ENCODE assay signal across 16 cellular contexts in genomic region chr3:177705976-177706866, GRCh38.
A peak's percentile ranks its signal among the peaks of the same experiment; 100 is the strongest.
DNase-seq lines count a peak whose midpoint lies in the region; ATAC-seq and TF ChIP-seq lines count a peak whose summit lies in the region.
"Had no signal": no experiment of that assay in that cellular context is flagged by ENCODE, and none has a peak within 500 bp of the region (broad histone marks: within the 10 kb centered on the region; RNA-seq: fewer than 3 reads in every experiment).

No MANE protein-coding gene starts in this region.

- TF ChIP-seq POLR2A in esophagus squamous epithelium (IDR thresholded peaks at IDR 0.05), result no peak
- TF ChIP-seq POLR2A in lower leg skin (IDR thresholded peaks at IDR 0.05), result no peak

- H3K27me3 ChIP-seq in esophagus squamous epithelium (no peaks in the 10 kb centered on the region), neural progenitor cell (no peaks in the 10 kb centered on the region)

- no peak overlapping the region for H3K4me2 ChIP-seq in neural progenitor cell

- ATAC-seq in stimulated activated naive B cell treated with anti-CD40 and anti-IgM and Interleukin-4, amounts not matched to agents 10 μg/mL and 1 μg/mL and 100 μg/mL, for 72 hours (replicated peaks), result no peak
- ATAC-seq: natural killer cell treated with Interleukin-12 subunit alpha and Interleukin-12 subunit beta and Interleukin-15 and Interleukin-18, amount 100 ng/mL, for 72 hours had no signal

- 57 to 58% methylated on average over 4 of the region's 4 CpGs for WGBS in esophagus squamous epithelium, 2 donors
- 53% methylated on average over 4 of the region's 4 CpGs for WGBS in lower leg skin, 2 donors

- no peak overlapping the region for H2AFZ ChIP-seq in neural progenitor cell (replicated peaks)

- no peaks in the 10 kb centered on the region for H4K20me1 ChIP-seq in neural progenitor cell (ENCODE audit: low read depth)

- peak overlapping the region; percentile 69 for H3K27ac Mint-ChIP-seq in stimulated activated naive B cell treated with anti-CD40 and anti-IgM and Interleukin-4, amounts not matched to agents 10 μg/mL and 1 μg/mL and 100 μg/mL, for 72 hours
- no peak overlapping the region for H3K27ac Mint-ChIP-seq in neural progenitor cell
- H3K27ac Mint-ChIP-seq: memory B cell; natural killer cell treated with Interleukin-12 subunit alpha and Interleukin-12 subunit beta and Interleukin-15 and Interleukin-18, amount 100 ng/mL, for 72 hours had no signal

- H3K9me3 ChIP-seq in esophagus squamous epithelium (no peaks in the 10 kb centered on the region), neural progenitor cell (ENCODE audit: low read depth) (no peaks in the 10 kb centered on the region)

- no peaks in the 10 kb centered on the region for H3K79me2 ChIP-seq in neural progenitor cell (ENCODE audit: low read depth)

- H3K9me3 Mint-ChIP-seq in stimulated activated naive B cell treated with anti-CD40 and anti-IgM and Interleukin-4, amounts not matched to agents 10 μg/mL and 1 μg/mL and 100 μg/mL, for 72 hours, result peaks cover 0 to 1% of the 10 kb centered on the region in 2 donors
- peaks cover 3% of the 10 kb centered on the region for H3K9me3 Mint-ChIP-seq in neural progenitor cell
- H3K9me3 Mint-ChIP-seq: memory B cell; natural killer cell treated with Interleukin-12 subunit alpha and Interleukin-12 subunit beta and Interleukin-15 and Interleukin-18, amount 100 ng/mL, for 72 hours had no signal

- H3K9ac ChIP-seq in neural progenitor cell, result no peak overlapping the region

- DNase-seq in NCI-H446 (lab: John Stamatoyannopoulos, UW) (peak; percentile 65 to 91), esophagus squamous epithelium (lab: John Stamatoyannopoulos, UW) (no peak), medulla oblongata (ENCODE audit: extremely low spot score) (peak; percentile 42), NCI-H345 (lab: John Stamatoyannopoulos, UW) (no peak), neural progenitor cell (ENCODE audit: low spot score) (no peak), SKM-1 treated with dmso at 0.1 percent for 144 hours (lab: John Stamatoyannopoulos, UW; ENCODE audit: unreplicated experiment) (no peak), lower leg skin (ENCODE audit: low spot score in 2 of 2) (no peak)
- DNase-seq in stimulated activated naive B cell treated with anti-CD40 and anti-IgM and Interleukin-4, amounts not matched to agents 10 μg/mL and 1 μg/mL and 100 μg/mL, for 72 hours, result no peak
- DNase-seq: activated CD4-positive, CD25-positive, alpha-beta regulatory T cell; activated gamma-delta T cell; NCI-H187; stimulated activated naive CD4-positive, alpha-beta T cell treated with Interleukin-2 at 50 U/mL for 16 hours; T-helper 1 cell had no signal

- H3K36me3 Mint-ChIP-seq in stimulated activated naive B cell treated with anti-CD40 and anti-IgM and Interleukin-4, amounts not matched to agents 10 μg/mL and 1 μg/mL and 100 μg/mL, for 72 hours, result no peaks in the 10 kb centered on the region
- H3K36me3 Mint-ChIP-seq in neural progenitor cell, result no peaks in the 10 kb centered on the region
- H3K36me3 Mint-ChIP-seq: memory B cell; natural killer cell treated with Interleukin-12 subunit alpha and Interleukin-12 subunit beta and Interleukin-15 and Interleukin-18, amount 100 ng/mL, for 72 hours had no signal

- intact Hi-C loops in esophagus squamous epithelium (cut with DNase I), result no loop called here
- intact Hi-C loops in lower leg skin (cut with DNase I; ENCODE audit: low total_unique reads), result no loop called here

- H3K4me1 ChIP-seq in esophagus squamous epithelium (peaks cover 0 to 10% (median 0%) of the 10 kb centered on the region in 3 donors), neural progenitor cell (no peaks in the 10 kb centered on the region)

- H3K4me1 Mint-ChIP-seq in stimulated activated naive B cell treated with anti-CD40 and anti-IgM and Interleukin-4, amounts not matched to agents 10 μg/mL and 1 μg/mL and 100 μg/mL, for 72 hours, result no peaks in the 10 kb centered on the region
- peaks cover 6% of the 10 kb centered on the region for H3K4me1 Mint-ChIP-seq in neural progenitor cell
- H3K4me1 Mint-ChIP-seq: memory B cell had no signal

- no peak for TF ChIP-seq CTCF in esophagus squamous epithelium (IDR thresholded peaks at IDR 0.05)
- TF ChIP-seq CTCF in neural progenitor cell (IDR thresholded peaks at IDR 0.05), result no peak
- no peak for TF ChIP-seq CTCF in lower leg skin (IDR thresholded peaks at IDR 0.05)

- H3K27ac ChIP-seq in esophagus squamous epithelium (peak overlapping the region in 3 of 4 donors; percentile 12 to 40 (median 12)), neural progenitor cell (no peak overlapping the region)
- H3K27ac ChIP-seq: skin epidermis had no signal

- H3K4me3 Mint-ChIP-seq in stimulated activated naive B cell treated with anti-CD40 and anti-IgM and Interleukin-4, amounts not matched to agents 10 μg/mL and 1 μg/mL and 100 μg/mL, for 72 hours, result no peak overlapping the region
- H3K4me3 Mint-ChIP-seq in neural progenitor cell, result no peak overlapping the region
- H3K4me3 Mint-ChIP-seq: memory B cell; natural killer cell treated with Interleukin-12 subunit alpha and Interleukin-12 subunit beta and Interleukin-15 and Interleukin-18, amount 100 ng/mL, for 72 hours had no signal

- H3F3A ChIP-seq in neural progenitor cell (ENCODE audit: low read depth), result no peaks in the 10 kb centered on the region

- H3K36me3 ChIP-seq in esophagus squamous epithelium, result no peaks in the 10 kb centered on the region
- no peaks in the 10 kb centered on the region for H3K36me3 ChIP-seq in neural progenitor cell

- H3K4me3 ChIP-seq in esophagus squamous epithelium (no peak overlapping the region), neural progenitor cell (no peak overlapping the region), lower leg skin (ENCODE audit: low read depth, poor library complexity, severe bottlenecking) (no peak overlapping the region)
- H3K4me3 ChIP-seq: skin epidermis had no signal

- H3K27me3 Mint-ChIP-seq in stimulated activated naive B cell treated with anti-CD40 and anti-IgM and Interleukin-4, amounts not matched to agents 10 μg/mL and 1 μg/mL and 100 μg/mL, for 72 hours, result no peaks in the 10 kb centered on the region
- no peaks in the 10 kb centered on the region for H3K27me3 Mint-ChIP-seq in neural progenitor cell (ENCODE audit: insufficient read depth, low read depth)
- H3K27me3 Mint-ChIP-seq: memory B cell; natural killer cell treated with Interleukin-12 subunit alpha and Interleukin-12 subunit beta and Interleukin-15 and Interleukin-18, amount 100 ng/mL, for 72 hours had no signal

Comparison
In these comparisons a context has a peak if more than half of its experiments do, and no peak if none do; other contexts are left out.
1. DNase-seq: peak in NCI-H446 (2 of 2) and medulla oblongata (single experiment); none in esophagus squamous epithelium (single experiment), stimulated activated naive B cell treated with anti-CD40 and anti-IgM and Interleukin-4, amounts not matched to agents 10 μg/mL and 1 μg/mL and 100 μg/mL, for 72 hours (single experiment), NCI-H345 (single experiment), neural progenitor cell (single experiment), SKM-1 treated with dmso at 0.1 percent for 144 hours (single experiment) and lower leg skin (0 of 2).